13 cellular contexts compared by ENCODE assay signal in the genomic region with DNA sequence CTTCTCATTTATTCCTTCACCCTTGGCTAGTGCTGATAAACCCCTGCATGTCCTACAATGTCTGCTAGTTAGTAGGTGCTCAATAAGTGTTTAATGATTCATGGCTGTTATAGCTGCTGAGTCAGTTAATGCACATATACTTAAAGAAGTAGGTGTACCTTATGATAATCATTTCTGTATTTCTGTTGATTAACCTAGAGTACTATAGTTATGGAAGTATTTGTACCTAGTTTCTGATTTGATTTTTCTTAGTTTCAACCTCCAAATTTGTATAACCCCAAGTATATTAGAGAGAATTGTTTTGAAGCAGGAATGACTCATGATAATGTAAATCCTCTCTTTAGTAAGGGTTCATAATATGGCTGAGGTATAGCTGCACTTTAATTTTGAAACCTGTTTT. TPM values are rescaled to one million over a fixed set of nuclear protein-coding genes. Genes with fewer than 3 reads are reported as not detected.
DNase-seq lines count a peak whose midpoint lies in the region; ATAC-seq and TF ChIP-seq lines count a peak whose summit lies in the region.
"Had no signal": no experiment of that assay in that cellular context is flagged by ENCODE, and none has a peak within 500 bp of the region (broad histone marks: within the 10 kb centered on the region; RNA-seq: fewer than 3 reads in every experiment).

No MANE protein-coding gene starts in this region.

- H4K20me1 ChIP-seq in GM23248 (ENCODE audit: insufficient read depth): peaks cover 76% of the 10 kb centered on the region

- POLR2A ChIA-PET in activated CD8-positive, alpha-beta T cell treated with anti-CD3 and anti-CD28 coated beads for 36 hours (lab: Charles Lee): no interaction called here
- POLR2A ChIA-PET in activated CD8-positive, alpha-beta T cell treated with anti-CD3 and anti-CD28 coated beads, Interleukin-2, amount 10 ng/mL, durations not matched to agents 7 days and 5 days (lab: Charles Lee): no interaction called here

- peaks cover 22% of the 10 kb centered on the region for H3K4me1 Mint-ChIP-seq in activated CD8-positive, alpha-beta T cell treated with anti-CD3 and anti-CD28 coated beads for 36 hours (ENCODE audit: low read depth)
- peaks cover 3% of the 10 kb centered on the region for H3K4me1 Mint-ChIP-seq in activated CD8-positive, alpha-beta T cell treated with anti-CD3 and anti-CD28 coated beads, Interleukin-2, amount 10 ng/mL, durations not matched to agents 7 days and 5 days (ENCODE audit: low read depth)
- H3K4me1 Mint-ChIP-seq in stimulated activated effector memory CD8-positive, alpha-beta T cell treated with anti-CD3 and anti-CD28 coated beads, Interleukin-12 subunit alpha, Interleukin-12 subunit beta, amount 100 ng/mL, for 72 hours: peaks cover 33% of the 10 kb centered on the region
- peaks cover 25 to 32% of the 10 kb centered on the region in 2 donors for H3K4me1 Mint-ChIP-seq in effector memory CD8-positive, alpha-beta T cell (ENCODE audit: low read depth in 2 of 2)

- H3K27ac ChIP-seq in GM23248: no peak overlapping the region

- in situ Hi-C loops in GM23248 (cut with MboI): no loop called here

- no peak overlapping the region for H2AFZ ChIP-seq in GM23248

- no peaks in the 10 kb centered on the region for H3K9me2 ChIP-seq in GM23248 (ENCODE audit: insufficient read depth)

- ATAC-seq in activated CD8-positive, alpha-beta T cell treated with anti-CD3 and anti-CD28 coated beads for 36 hours: peak; percentile 75
- no peak for ATAC-seq in activated CD8-positive, alpha-beta T cell treated with anti-CD3 and anti-CD28 coated beads, Interleukin-2, amount 10 ng/mL, durations not matched to agents 7 days and 5 days
- ATAC-seq in GM21825 (IDR thresholded peaks at IDR 0.05; ENCODE audit: unreplicated experiment) (peak; percentile 67), HG03196 (IDR thresholded peaks at IDR 0.05; ENCODE audit: unreplicated experiment) (peak; percentile 79)
- ATAC-seq in stimulated activated effector memory CD8-positive, alpha-beta T cell treated with anti-CD3 and anti-CD28 coated beads, Interleukin-12 subunit alpha, Interleukin-12 subunit beta, amount 100 ng/mL, for 72 hours: peak; percentile 92
- ATAC-seq in effector memory CD8-positive, alpha-beta T cell (replicated peaks): no peak
- ATAC-seq: naive thymus-derived CD8-positive, alpha-beta T cell had no signal

- peaks cover 15% of the 10 kb centered on the region for H3F3A ChIP-seq in GM23248 (ENCODE audit: insufficient read depth)

- H3K79me2 ChIP-seq in GM23248 (ENCODE audit: insufficient read depth): peaks cover 100% of the 10 kb centered on the region

- peaks cover 36% of the 10 kb centered on the region for H3K4me1 ChIP-seq in GM23248 (ENCODE audit: insufficient read depth)

- H3K27ac Mint-ChIP-seq in activated CD8-positive, alpha-beta T cell treated with anti-CD3 and anti-CD28 coated beads for 36 hours: no peak overlapping the region
- no peak overlapping the region for H3K27ac Mint-ChIP-seq in activated CD8-positive, alpha-beta T cell treated with anti-CD3 and anti-CD28 coated beads, Interleukin-2, amount 10 ng/mL, durations not matched to agents 7 days and 5 days
- H3K27ac Mint-ChIP-seq in stimulated activated effector memory CD8-positive, alpha-beta T cell treated with anti-CD3 and anti-CD28 coated beads, Interleukin-12 subunit alpha, Interleukin-12 subunit beta, amount 100 ng/mL, for 72 hours: no peak overlapping the region
- H3K27ac Mint-ChIP-seq in effector memory CD8-positive, alpha-beta T cell: no peak overlapping the region
- H3K27ac Mint-ChIP-seq: activated naive CD8-positive, alpha-beta T cell treated with anti-CD3 and anti-CD28 coated beads, Interleukin-2, amount 10 ng/mL, durations not matched to agents 7 days and 5 days; naive thymus-derived CD8-positive, alpha-beta T cell had no signal

- no peak overlapping the region for H3K4me3 ChIP-seq in GM23248

- H3K27me3 ChIP-seq in GM23248 (replicated peaks; ENCODE audit: insufficient read depth): no peaks in the 10 kb centered on the region

- no peaks in the 10 kb centered on the region for H3K9me3 ChIP-seq in GM23248 (ENCODE audit: low read depth)

- peaks cover 2% of the 10 kb centered on the region for H3K36me3 Mint-ChIP-seq in activated CD8-positive, alpha-beta T cell treated with anti-CD3 and anti-CD28 coated beads for 36 hours (ENCODE audit: low read depth)
- H3K36me3 Mint-ChIP-seq in activated CD8-positive, alpha-beta T cell treated with anti-CD3 and anti-CD28 coated beads, Interleukin-2, amount 10 ng/mL, durations not matched to agents 7 days and 5 days (ENCODE audit: low read depth): peaks cover 3% of the 10 kb centered on the region
- H3K36me3 Mint-ChIP-seq in stimulated activated effector memory CD8-positive, alpha-beta T cell treated with anti-CD3 and anti-CD28 coated beads, Interleukin-12 subunit alpha, Interleukin-12 subunit beta, amount 100 ng/mL, for 72 hours: no peaks in the 10 kb centered on the region
- no peaks in the 10 kb centered on the region for H3K36me3 Mint-ChIP-seq in effector memory CD8-positive, alpha-beta T cell (ENCODE audit: insufficient read depth)

- intact Hi-C loops in activated CD8-positive, alpha-beta T cell treated with anti-CD3 and anti-CD28 coated beads for 36 hours (cut with micrococcal nuclease): no loop called here

- no peaks in the 10 kb centered on the region for H3K9me3 Mint-ChIP-seq in activated CD8-positive, alpha-beta T cell treated with anti-CD3 and anti-CD28 coated beads for 36 hours
- H3K9me3 Mint-ChIP-seq in activated CD8-positive, alpha-beta T cell treated with anti-CD3 and anti-CD28 coated beads, Interleukin-2, amount 10 ng/mL, durations not matched to agents 7 days and 5 days (ENCODE audit: insufficient read depth): no peaks in the 10 kb centered on the region
- no peaks in the 10 kb centered on the region for H3K9me3 Mint-ChIP-seq in stimulated activated effector memory CD8-positive, alpha-beta T cell treated with anti-CD3 and anti-CD28 coated beads, Interleukin-12 subunit alpha, Interleukin-12 subunit beta, amount 100 ng/mL, for 72 hours
- no peaks in the 10 kb centered on the region for H3K9me3 Mint-ChIP-seq in effector memory CD8-positive, alpha-beta T cell
- H3K9me3 Mint-ChIP-seq: activated naive CD8-positive, alpha-beta T cell treated with anti-CD3 and anti-CD28 coated beads, Interleukin-2, amount 10 ng/mL, durations not matched to agents 7 days and 5 days; naive thymus-derived CD8-positive, alpha-beta T cell had no signal

- no peaks in the 10 kb centered on the region for H3K27me3 Mint-ChIP-seq in activated CD8-positive, alpha-beta T cell treated with anti-CD3 and anti-CD28 coated beads for 36 hours
- no peaks in the 10 kb centered on the region for H3K27me3 Mint-ChIP-seq in activated CD8-positive, alpha-beta T cell treated with anti-CD3 and anti-CD28 coated beads, Interleukin-2, amount 10 ng/mL, durations not matched to agents 7 days and 5 days (ENCODE audit: low read depth)
- H3K27me3 Mint-ChIP-seq in effector memory CD8-positive, alpha-beta T cell: no peaks in the 10 kb centered on the region
- H3K27me3 Mint-ChIP-seq: activated naive CD8-positive, alpha-beta T cell treated with anti-CD3 and anti-CD28 coated beads, Interleukin-2, amount 10 ng/mL, durations not matched to agents 7 days and 5 days had no signal

- TF ChIP-seq CTCF in activated CD8-positive, alpha-beta T cell treated with anti-CD3 and anti-CD28 coated beads for 36 hours (IDR thresholded peaks at IDR 0.05): no peak

- CTCF ChIA-PET in activated CD8-positive, alpha-beta T cell treated with anti-CD3 and anti-CD28 coated beads for 36 hours (lab: Charles Lee): interaction anchor here (0.7 to 1.5 kb wide), 3 partner anchors 15 to 70 kb away, joined by 3 to 4 read pairs (median 3); no protein-coding TSS in a partner anchor
- CTCF ChIA-PET in activated CD8-positive, alpha-beta T cell treated with anti-CD3 and anti-CD28 coated beads, Interleukin-2, amount 10 ng/mL, durations not matched to agents 7 days and 5 days (lab: Charles Lee): interaction anchor here (0.6 kb wide), 1 partner anchor 13 kb away, joined by 3 read pairs; no protein-coding TSS in a partner anchor

- no peak overlapping the region for H3K9ac ChIP-seq in GM23248

- no peak overlapping the region for H3K4me3 Mint-ChIP-seq in activated CD8-positive, alpha-beta T cell treated with anti-CD3 and anti-CD28 coated beads for 36 hours
- H3K4me3 Mint-ChIP-seq in activated CD8-positive, alpha-beta T cell treated with anti-CD3 and anti-CD28 coated beads, Interleukin-2, amount 10 ng/mL, durations not matched to agents 7 days and 5 days: no peak overlapping the region
- no peak overlapping the region for H3K4me3 Mint-ChIP-seq in stimulated activated effector memory CD8-positive, alpha-beta T cell treated with anti-CD3 and anti-CD28 coated beads, Interleukin-12 subunit alpha, Interleukin-12 subunit beta, amount 100 ng/mL, for 72 hours
- no peak overlapping the region for H3K4me3 Mint-ChIP-seq in effector memory CD8-positive, alpha-beta T cell
- H3K4me3 Mint-ChIP-seq: activated naive CD8-positive, alpha-beta T cell treated with anti-CD3 and anti-CD28 coated beads, Interleukin-2, amount 10 ng/mL, durations not matched to agents 7 days and 5 days; naive thymus-derived CD8-positive, alpha-beta T cell had no signal

- no peaks in the 10 kb centered on the region for H3K36me3 ChIP-seq in GM23248 (ENCODE audit: low read depth)

- no peak overlapping the region for H3K4me2 ChIP-seq in GM23248 (ENCODE audit: unreplicated experiment)

- DNase-seq in activated CD8-positive, alpha-beta T cell treated with anti-CD3 and anti-CD28 coated beads for 36 hours: no peak
- DNase-seq in activated CD8-positive, alpha-beta T cell treated with anti-CD3 and anti-CD28 coated beads, Interleukin-2, amount 10 ng/mL, durations not matched to agents 7 days and 5 days: no peak
- no peak for DNase-seq in stimulated activated effector memory CD8-positive, alpha-beta T cell treated with anti-CD3 and anti-CD28 coated beads, Interleukin-12 subunit alpha, Interleukin-12 subunit beta, amount 100 ng/mL, for 72 hours (ENCODE audit: low spot score in 2 of 2)
- no peak for DNase-seq in GM23248
- DNase-seq in effector memory CD8-positive, alpha-beta T cell: no peak
- no peak for DNase-seq in NCI-H146 treated with DMSO at 0.1 percent for 48 hours (lab: John Stamatoyannopoulos, UW; ENCODE audit: unreplicated experiment)
- DNase-seq: activated CD4-positive, CD25-positive, alpha-beta regulatory T cell; activated naive CD8-positive, alpha-beta T cell treated with anti-CD3 and anti-CD28 coated beads, Interleukin-2, amount 10 ng/mL, durations not matched to agents 7 days and 5 days; DMS79 treated with DMSO at 0.1 percent for 48 hours; H7; naive thymus-derived CD8-positive, alpha-beta T cell had no signal

RNA-seq across cellular contexts. Expression of a gene that starts 8.9 kb away (rescaled TPM):
- 10 to 100 TPM; 12.4 to 12.5 TPM for total RNA-seq in activated CD8-positive, alpha-beta T cell treated with anti-CD3 and anti-CD28 coated beads for 36 hours
- total RNA-seq in activated CD8-positive, alpha-beta T cell treated with anti-CD3 and anti-CD28 coated beads, Interleukin-2, amount 10 ng/mL, durations not matched to agents 7 days and 5 days: 10 to 100 TPM; 19.0 to 19.5 TPM
- total RNA-seq in GM23248 (2014; rRNA removed; shearing (Covaris generic)): 50.5 and 53.1 TPM in 2 replicates
- polyA plus RNA-seq in GM23248 (2016; fragmentation: Nextera tagmentation; extraction: Ambion mirVana): 44.0 and 50.0 TPM in 2 replicates

RNA-seq across cellular contexts. Expression of a gene that starts 51.4 kb away (rescaled TPM):
- total RNA-seq in activated CD8-positive, alpha-beta T cell treated with anti-CD3 and anti-CD28 coated beads for 36 hours: not detected
- total RNA-seq in activated CD8-positive, alpha-beta T cell treated with anti-CD3 and anti-CD28 coated beads, Interleukin-2, amount 10 ng/mL, durations not matched to agents 7 days and 5 days: not detected
- total RNA-seq in GM23248 (2014; rRNA removed; shearing (Covaris generic)): not detected in 2 replicates
- not detected in 2 replicates for polyA plus RNA-seq in GM23248 (2016; fragmentation: Nextera tagmentation; extraction: Ambion mirVana)
- total RNA-seq: activated naive CD8-positive, alpha-beta T cell treated with anti-CD3 and anti-CD28 coated beads, Interleukin-2, amount 10 ng/mL, durations not matched to agents 7 days and 5 days; naive thymus-derived CD8-positive, alpha-beta T cell had no signal
- polyA plus RNA-seq: naive thymus-derived CD8-positive, alpha-beta T cell had no signal

Comparison
In these comparisons a context has a peak if more than half of its experiments do, and no peak if none do; other contexts are left out.
1. ATAC-seq: peak in activated CD8-positive, alpha-beta T cell treated with anti-CD3 and anti-CD28 coated beads for 36 hours (single experiment), GM21825 (single experiment), HG03196 (single experiment) and stimulated activated effector memory CD8-positive, alpha-beta T cell treated with anti-CD3 and anti-CD28 coated beads, Interleukin-12 subunit alpha, Interleukin-12 subunit beta, amount 100 ng/mL, for 72 hours (single experiment); none in activated CD8-positive, alpha-beta T cell treated with anti-CD3 and anti-CD28 coated beads, Interleukin-2, amount 10 ng/mL, durations not matched to agents 7 days and 5 days (single experiment) and effector memory CD8-positive, alpha-beta T cell (single experiment).